In genomic region chr7:12649348-12649747, GRCh38 we compare ENCODE assay signal across 22 cellular contexts.
"Had no signal": no experiment of that assay in that cellular context is flagged by ENCODE, and none has a peak within 500 bp of the region (broad histone marks: within the 10 kb centered on the region; RNA-seq: fewer than 3 reads in every experiment).

No MANE protein-coding gene starts in this region.

- H3K36me3 ChIP-seq: cardiac muscle cell, spleen, thyroid gland, WERI-Rb-1 had no signal

- ATAC-seq: activated CD8-positive, alpha-beta memory T cell treated with anti-CD3 and anti-CD28 coated beads, Interleukin-2, amount 10 ng/mL, durations not matched to agents 7 days and 5 days; activated CD8-positive, alpha-beta T cell treated with anti-CD3 and anti-CD28 coated beads for 36 hours; T-cell had no signal

- H3K4me3 ChIP-seq: cardiac muscle cell, spleen, thyroid gland had no signal

- H3K27me3 ChIP-seq: cardiac muscle cell, spleen, thyroid gland had no signal

- DNase-seq: activated CD4-positive, alpha-beta T cell treated with anti-CD3 and anti-CD28 coated beads, Interleukin-2, amount 10 ng/mL, durations not matched to agents 7 days and 5 days; activated CD4-positive, CD25-positive, alpha-beta regulatory T cell treated with anti-CD3 and anti-CD28 coated beads, Interleukin-2, amount 50 U/mL, for 72 hours; activated CD8-positive, alpha-beta memory T cell treated with anti-CD3 and anti-CD28 coated beads, Interleukin-2, amount 10 ng/mL, durations not matched to agents 7 days and 5 days; activated CD8-positive, alpha-beta T cell treated with anti-CD3 and anti-CD28 coated beads for 36 hours; activated effector memory CD4-positive, alpha-beta T cell treated with anti-CD3 and anti-CD28 coated beads, Interleukin-2, amount 50 U/mL, for 16 hours; activated naive CD4-positive, alpha-beta T cell treated with anti-CD3 and anti-CD28 coated beads, Interleukin-2, amount 10 ng/mL, durations not matched to agents 7 days and 5 days; activated T-cell treated with anti-CD3 and anti-CD28 coated beads for 4 hours; amygdala; cortex of kidney; endodermal cell; erythroblast; foreskin fibroblast; mesenchymal stem cell; naive B cell; occipital lobe; spleen; stimulated activated CD4-positive, alpha-beta T cell treated with anti-CD3 and anti-CD28 coated beads, Interleukin-4, amount 100 ng/mL, for 24 hours; stimulated activated naive CD4-positive, alpha-beta T cell treated with Interleukin-2 at 50 U/mL for 16 hours; T-cell; thyroid gland; WERI-Rb-1 had no signal

- H3K27ac ChIP-seq: cardiac muscle cell, spleen, thyroid gland, WERI-Rb-1 had no signal

- H3K4me1 ChIP-seq: spleen, thyroid gland had no signal

- H3K9me3 ChIP-seq: spleen, thyroid gland had no signal
